In genomic region chr20:44190197-44190852, GRCh38 we compare ENCODE assay signal across 8 cellular contexts. TPM values are rescaled to one million over a fixed set of nuclear protein-coding genes. Genes with fewer than 3 reads are reported as not detected.
DNase-seq lines count a peak whose midpoint lies in the region; TF ChIP-seq lines count a peak whose summit lies in the region.
"Not testable (repeated sequence)": the region's sequence is repeated elsewhere in the genome, so short reads cannot be mapped to it uniquely, and the experiment has no call there.

No MANE protein-coding gene starts in this region.

- not testable (repeated sequence) for H3K4me3 ChIP-seq in CD8-positive, alpha-beta memory T cell (ENCODE audit: low read length); HEK293 (ENCODE audit: low read depth, low read length); SU-DHL-6 (ENCODE audit: insufficient read depth, low read length, poor library complexity, severe bottlenecking); esophagus squamous epithelium; mesenchymal stem cell (ENCODE audit: insufficient read depth in 1 of 2, low read depth in 1 of 2, low read length in 2 of 2)

- not testable (repeated sequence) for H3K27ac ChIP-seq in CD8-positive, alpha-beta memory T cell (ENCODE audit: low read depth, low read length); HEK293 (ENCODE audit: extremely low read depth, low read depth, low read length); SU-DHL-6 (ENCODE audit: low read depth, low read length); esophagus squamous epithelium; mesenchymal stem cell (ENCODE audit: low read length, poor library complexity, severe bottlenecking)

- not testable (repeated sequence) for H3K4me1 Mint-ChIP-seq in CD8-positive, alpha-beta memory T cell

- WGBS in esophagus squamous epithelium, 2 donors: 20 to 24% methylated on average over 15 of the region's 15 CpGs
- 46% methylated on average over 11 of the region's 15 CpGs for WGBS in mesenchymal stem cell

- H3K4me2 ChIP-seq in SU-DHL-6 (ENCODE audit: low read depth, low read length, poor library complexity, severe bottlenecking); mesenchymal stem cell (ENCODE audit: low read length, poor library complexity, severe bottlenecking): not testable (repeated sequence)

- not testable (repeated sequence) for H3K9ac ChIP-seq in SU-DHL-6 (ENCODE audit: low read length); mesenchymal stem cell (ENCODE audit: low read length)

- H2BK15ac ChIP-seq in mesenchymal stem cell (ENCODE audit: low read depth, poor library complexity, severe bottlenecking): not testable (repeated sequence)

- H3K4me3 Mint-ChIP-seq in CD8-positive, alpha-beta memory T cell: not testable (repeated sequence)

- H4K91ac ChIP-seq in mesenchymal stem cell (ENCODE audit: low read length): not testable (repeated sequence)

- not testable (repeated sequence) for H2BK5ac ChIP-seq in mesenchymal stem cell (ENCODE audit: low read depth, low read length, poor library complexity, severe bottlenecking)

- not testable (repeated sequence) for H3K14ac ChIP-seq in mesenchymal stem cell (ENCODE audit: low read length in 2 of 2)

- H3K9me3 Mint-ChIP-seq in CD8-positive, alpha-beta memory T cell: not testable (repeated sequence)

- not testable (repeated sequence) for H3K4me1 ChIP-seq in CD8-positive, alpha-beta memory T cell (ENCODE audit: insufficient read depth, low read length); HEK293 (ENCODE audit: control insufficient read depth, insufficient read depth, low read length)
- H3K4me1 ChIP-seq in esophagus squamous epithelium (peaks cover 13 to 36% (median 14%) of the 10 kb centered on the region in 3 donors), mesenchymal stem cell (ENCODE audit: control insufficient read depth, insufficient read depth, low read depth, low read length) (peaks cover 20% of the 10 kb centered on the region)

- not testable (repeated sequence) for H2AK5ac ChIP-seq in mesenchymal stem cell (ENCODE audit: low read length, severe bottlenecking)

- not testable (repeated sequence) for H4K8ac ChIP-seq in mesenchymal stem cell (ENCODE audit: low read length)

- not testable (repeated sequence) for H3F3A ChIP-seq in SU-DHL-6 (ENCODE audit: insufficient read depth)

- H3K79me2 ChIP-seq in SU-DHL-6 (ENCODE audit: insufficient read depth, low read length): not testable (repeated sequence)

- H3K23ac ChIP-seq in mesenchymal stem cell (ENCODE audit: low read length in 2 of 2): not testable (repeated sequence)

- H3K27me3 ChIP-seq in CD8-positive, alpha-beta memory T cell (ENCODE audit: insufficient read depth, low read length, poor library complexity, severe bottlenecking): peaks cover 27% of the 10 kb centered on the region
- not testable (repeated sequence) for H3K27me3 ChIP-seq in SU-DHL-6 (ENCODE audit: low read length); mesenchymal stem cell (ENCODE audit: control insufficient read depth in 1 of 2, insufficient read depth in 1 of 2, low read length in 2 of 2)
- peaks cover 0 to 22% (median 0%) of the 10 kb centered on the region in 4 donors for H3K27me3 ChIP-seq in esophagus squamous epithelium

- not testable (repeated sequence) for H3K36me3 Mint-ChIP-seq in CD8-positive, alpha-beta memory T cell

- TF ChIP-seq CTCF in HEK293 (tag by site-specific recombination; IDR thresholded peaks at IDR 0.05) (peak; percentile 72; the same call in 1 of the 2 replicates), SU-DHL-6 (IDR thresholded peaks at IDR 0.05; ENCODE audit: insufficient read depth, low read length, poor library complexity, severe bottlenecking) (peak; percentile 52), esophagus squamous epithelium (IDR thresholded peaks at IDR 0.05) (peak; percentile 63 to 85 (median 78))

- H2BK12ac ChIP-seq in mesenchymal stem cell (ENCODE audit: low read length in 2 of 2): not testable (repeated sequence)

- intact Hi-C loops in esophagus squamous epithelium (cut with DNase I): loop anchor here (5.0 kb wide), 1 partner anchor 73 kb away; no protein-coding TSS in a partner anchor

- H3K9me3 ChIP-seq in CD8-positive, alpha-beta memory T cell (ENCODE audit: low read length); HEK293 (ENCODE audit: control insufficient read depth, insufficient read depth, low read depth, low read length); SU-DHL-6 (ENCODE audit: insufficient read depth, low read length); esophagus squamous epithelium; mesenchymal stem cell (ENCODE audit: control insufficient read depth, low read length): not testable (repeated sequence)

- H4K20me1 ChIP-seq in SU-DHL-6 (ENCODE audit: low read depth, low read length): not testable (repeated sequence)

- peak in 4 of 5 donors; percentile 11 to 55 (median 36) for DNase-seq in CD8-positive, alpha-beta memory T cell
- peak; percentile 71 for DNase-seq in NCI-H2196 (lab: John Stamatoyannopoulos, UW; ENCODE audit: unreplicated experiment)
- DNase-seq in activated gamma-delta T cell treated with Interleukin-2 at 50 U/mL for 16 hours: peak; percentile 38
- not testable (repeated sequence) for DNase-seq in esophagus squamous epithelium (lab: John Stamatoyannopoulos, UW)
- DNase-seq in mesenchymal stem cell: peak; percentile 79
- peak; percentile 9 for DNase-seq in stimulated activated CD8-positive, alpha-beta memory T cell treated with anti-CD3 and anti-CD28 coated beads, Interleukin-4, amount 100 ng/mL, for 24 hours (ENCODE audit: low read depth)

- not testable (repeated sequence) for H3K79me1 ChIP-seq in mesenchymal stem cell (replicated peaks; ENCODE audit: low read length, poor library complexity, severe bottlenecking)

- not testable (repeated sequence) for H3K4ac ChIP-seq in mesenchymal stem cell (ENCODE audit: low read depth in 1 of 2, low read length in 2 of 2)

- H3K9me2 ChIP-seq in SU-DHL-6 (replicated peaks; ENCODE audit: insufficient read depth, low read length): not testable (repeated sequence)

- H3K36me3 ChIP-seq in CD8-positive, alpha-beta memory T cell (ENCODE audit: insufficient read depth, low read length); HEK293 (ENCODE audit: control insufficient read depth in 2 of 2, insufficient read depth in 1 of 2, low read length in 2 of 2); SU-DHL-6 (ENCODE audit: low read length); esophagus squamous epithelium; mesenchymal stem cell (ENCODE audit: control insufficient read depth in 1 of 2, insufficient read depth in 2 of 2, low read depth in 1 of 2, low read length in 2 of 2): not testable (repeated sequence)

- H2BK120ac ChIP-seq in mesenchymal stem cell (ENCODE audit: low read depth, low read length): not testable (repeated sequence)

- TF ChIP-seq POLR2A in esophagus squamous epithelium (IDR thresholded peaks at IDR 0.05): not testable (repeated sequence)

- CTCF ChIA-PET in CD8-positive, alpha-beta memory T cell (lab: Charles Lee): interaction anchor here (0.7 to 2.2 kb wide), 14 partner anchors 9 to 440 kb away, joined by 3 to 24 read pairs (median 4); partner anchors contain the start of genes FITM2 and OSER1
- CTCF ChIA-PET in HEK293 (lab: Yijun Ruan, JAX): interaction anchor here (0.6 to 6.7 kb wide), 40 partner anchors 11 to 896 kb away, joined by 3 to 316 read pairs (median 5); partner anchors contain the start of gene OSER1

- peaks cover 26 to 44% of the 10 kb centered on the region in 2 donors for H3K27me3 Mint-ChIP-seq in CD8-positive, alpha-beta memory T cell

- not testable (repeated sequence) for H2AFZ ChIP-seq in SU-DHL-6 (ENCODE audit: low read depth, low read length, severe bottlenecking); mesenchymal stem cell (ENCODE audit: low read depth, low read length)

- POLR2A ChIA-PET in CD8-positive, alpha-beta memory T cell (lab: Charles Lee): not testable (repeated sequence)
- POLR2A ChIA-PET in HEK293 (lab: Yijun Ruan, JAX): interaction anchor here (0.8 to 4.2 kb wide), 4 partner anchors 70 to 100 kb away, joined by 3 to 21 read pairs (median 4); no protein-coding TSS in a partner anchor

- H3K27ac Mint-ChIP-seq in CD8-positive, alpha-beta memory T cell: not testable (repeated sequence)

- H3K18ac ChIP-seq in mesenchymal stem cell (ENCODE audit: low read depth in 1 of 2, low read length in 2 of 2): not testable (repeated sequence)

TF ChIP-seq in HEK293, 187 proteins besides CTCF, POLR2A, EP300 and RAD21 (continues in another document):
- peak; percentile 37; the same call in 1 of the 2 replicates for TF ChIP-seq ZBTB17 (tag by site-specific recombination; IDR thresholded peaks at IDR 0.05)

RNA-seq across cellular contexts. Expression of gene JPH2, which starts 3.3 kb away (rescaled TPM):
- total RNA-seq in CD8-positive, alpha-beta memory T cell: not detected
- polyA plus RNA-seq in CD8-positive, alpha-beta memory T cell: not detected
- total RNA-seq in esophagus squamous epithelium: 10 to 100 TPM in 1 of 4 donors, 1 to 10 TPM in 3; 2.4 to 32.0 (median 6.8) TPM
- polyA plus RNA-seq in mesenchymal stem cell (2013, experiment 1 of 2): 1.9 TPM
- polyA plus RNA-seq in mesenchymal stem cell (2013, experiment 2 of 2): 1.8 TPM

RNA-seq across cellular contexts. Expression of gene OSER1, which starts 20.2 kb away (rescaled TPM):
- total RNA-seq in CD8-positive, alpha-beta memory T cell: 10 to 100 TPM; 24.8 to 25.7 TPM
- 35.1 TPM for polyA plus RNA-seq in CD8-positive, alpha-beta memory T cell
- 10 to 100 TPM; 16.1 to 62.2 (median 25.0) TPM for total RNA-seq in esophagus squamous epithelium
- 18.7 TPM for polyA plus RNA-seq in mesenchymal stem cell (2013, experiment 1 of 2)
- polyA plus RNA-seq in mesenchymal stem cell (2013, experiment 2 of 2): 19.7 TPM

RNA-seq across cellular contexts. Expression of gene GDAP1L1, which starts 56.8 kb away (rescaled TPM):
- total RNA-seq in CD8-positive, alpha-beta memory T cell: not detected
- polyA plus RNA-seq in CD8-positive, alpha-beta memory T cell: not detected
- total RNA-seq in esophagus squamous epithelium: not detected
- not detected for polyA plus RNA-seq in mesenchymal stem cell (2013, experiment 1 of 2)
- polyA plus RNA-seq in mesenchymal stem cell (2013, experiment 2 of 2): 0.05 TPM
